8 cellular contexts compared by ENCODE assay signal in the genomic region with DNA sequence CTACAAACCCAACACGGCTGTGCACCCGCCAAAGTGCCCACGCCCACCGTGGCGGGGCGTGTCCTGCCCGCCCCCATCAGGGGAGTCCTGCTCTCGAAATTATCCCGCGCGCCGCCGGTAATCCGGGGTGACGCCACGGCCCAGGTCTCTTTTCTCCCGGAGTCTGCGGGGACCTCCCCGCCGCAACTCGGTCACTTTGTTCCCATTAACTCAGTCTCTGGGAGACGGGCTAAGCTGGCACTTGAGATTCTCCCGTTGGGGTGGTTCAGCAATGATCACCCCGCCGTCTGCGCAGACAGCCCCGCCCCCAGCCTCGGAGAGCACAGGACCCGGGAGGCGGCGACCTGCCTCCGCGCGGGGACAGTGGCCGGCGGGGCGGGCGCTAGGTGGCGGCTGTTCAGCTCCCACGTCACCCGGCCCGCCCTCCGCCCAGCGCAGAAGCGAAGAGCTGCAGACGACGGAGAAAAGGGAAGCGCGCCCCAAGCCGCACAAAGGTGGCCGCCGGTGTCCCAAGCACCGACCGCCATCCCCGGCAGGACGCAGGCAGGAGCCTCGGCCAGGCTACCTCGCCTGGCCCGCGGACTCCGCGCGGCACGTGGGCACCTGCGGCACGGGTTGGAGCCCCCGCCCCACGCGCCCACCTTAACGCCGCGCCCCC. TPM values are rescaled to one million over a fixed set of nuclear protein-coding genes. Genes with fewer than 3 reads are reported as not detected.
DNase-seq lines count a peak whose midpoint lies in the region; ATAC-seq and TF ChIP-seq lines count a peak whose summit lies in the region.

No MANE protein-coding gene starts in this region.

- intact Hi-C loops in testis (cut with DNase I; ENCODE audit: low total_unique reads) = no loop called here

- no peaks in the 10 kb centered on the region for H3K9me3 ChIP-seq in Peyer's patch
- no peaks in the 10 kb centered on the region for H3K9me3 ChIP-seq in neutrophil
- H3K9me3 ChIP-seq in testis = no peaks in the 10 kb centered on the region

- ATAC-seq in GM21381 (IDR thresholded peaks at IDR 0.05; ENCODE audit: unreplicated experiment) = peak; percentile 80
- ATAC-seq in foreskin keratinocyte = peak; percentile 75

- peak overlapping the region; percentile 94 to 100 (median 99) for H3K27ac ChIP-seq in Peyer's patch
- H3K27ac ChIP-seq in foreskin keratinocyte = no peak overlapping the region
- peak overlapping the region; percentile 99 for H3K27ac ChIP-seq in neutrophil
- peak overlapping the region in 1 of 2 donors; percentile 24 for H3K27ac ChIP-seq in testis

- peak; percentile 92 for DNase-seq in DMS53 (lab: John Stamatoyannopoulos, UW)
- peak; percentile 30 for DNase-seq in HT1080 (ENCODE audit: low read depth)
- peak; percentile 96 to 98 (median 97) for DNase-seq in Peyer's patch
- peak; percentile 87 for DNase-seq in activated T-helper 1 cell treated with Interleukin-2 at 50 U/mL for 16 hours (ENCODE audit: low read depth)
- no peak for DNase-seq in foreskin keratinocyte
- peak; percentile 88 for DNase-seq in testis

- H3K27me3 ChIP-seq in Peyer's patch (no peaks in the 10 kb centered on the region), foreskin keratinocyte (peaks cover 78% of the 10 kb centered on the region), neutrophil (no peaks in the 10 kb centered on the region), testis (no peaks in the 10 kb centered on the region)

- TF ChIP-seq CTCF in Peyer's patch (IDR thresholded peaks at IDR 0.05) = peak; percentile 27 to 47 (median 36)
- peak; percentile 34 for TF ChIP-seq CTCF in foreskin keratinocyte (conservative IDR thresholded peaks at IDR 0.05)
- peak; percentile 78 for TF ChIP-seq CTCF in neutrophil (IDR thresholded peaks at IDR 0.05)
- no peak for TF ChIP-seq CTCF in testis (IDR thresholded peaks at IDR 0.05)

- 0% methylated on average over 30 to 54 of the region's 72 CpGs for WGBS in testis, 2 donors

- no peaks in the 10 kb centered on the region for H3K36me3 ChIP-seq in Peyer's patch
- no peaks in the 10 kb centered on the region for H3K36me3 ChIP-seq in neutrophil
- no peaks in the 10 kb centered on the region for H3K36me3 ChIP-seq in testis (ENCODE audit: low read depth, missing control alignments)

- H3K4me3 ChIP-seq in Peyer's patch (peak overlapping the region; percentile 79 to 97 (median 92)), neutrophil (ENCODE audit: low read depth in 1 of 2, low read length in 1 of 2) (peak overlapping the region; percentile 72 to 95), testis (peak overlapping the region; percentile 67 to 75)

- H3K4me1 ChIP-seq in Peyer's patch (peaks cover 0 to 10% (median 0%) of the 10 kb centered on the region in 4 donors), foreskin keratinocyte (no peaks in the 10 kb centered on the region), neutrophil (ENCODE audit: control insufficient read depth in 1 of 2, insufficient read depth in 1 of 2, low read depth in 1 of 2, low read length in 1 of 2) (peaks cover 18 to 23% of the 10 kb centered on the region in 2 experiments), testis (peaks cover 10% of the 10 kb centered on the region)

- TF ChIP-seq POLR2A in Peyer's patch (IDR thresholded peaks at IDR 0.05) = peak; percentile 97 to 99
- no peak for TF ChIP-seq POLR2A in testis (IDR thresholded peaks at IDR 0.05)

RNA-seq across cellular contexts. Expression of a gene that starts 31.5 kb away (rescaled TPM):
- total RNA-seq in HT1080 (2014; rRNA removed; shearing (Covaris generic)) = 168 and 227 TPM in 2 replicates
- polyA plus RNA-seq in HT1080 (2015; cell fraction: cytosol; rRNA removed) = 163 and 190 TPM in 2 replicates
- polyA plus RNA-seq in HT1080 (2015; cell fraction: nucleus; rRNA removed) = 82.3 and 84.7 TPM in 2 replicates
- total RNA-seq in Peyer's patch = 100 to 1,000 TPM in 1 of 4 donors, 10 to 100 TPM in 3; 66.8 to 114 (median 94.0) TPM
- 161 and 165 TPM in 2 replicates for total RNA-seq in foreskin keratinocyte
- 250 and 269 TPM in 2 replicates for polyA plus RNA-seq in foreskin keratinocyte
- 100 to 1,000 TPM; 153 to 200 TPM for total RNA-seq in testis
- 174 TPM for polyA plus RNA-seq in testis (ENCODE audit: insufficient read depth, low read depth, low replicate concordance)

RNA-seq across cellular contexts. Expression of a gene that starts 55.8 kb away (rescaled TPM):
- 2.6 and 7.1 TPM in 2 replicates for total RNA-seq in HT1080 (2014; rRNA removed; shearing (Covaris generic))
- polyA plus RNA-seq in HT1080 (2015; cell fraction: cytosol; rRNA removed) = 17.2 and 17.6 TPM in 2 replicates
- polyA plus RNA-seq in HT1080 (2015; cell fraction: nucleus; rRNA removed) = 44.0 and 49.8 TPM in 2 replicates
- total RNA-seq in Peyer's patch (10 to 100 TPM; 12.1 to 27.2 (median 22.5) TPM), foreskin keratinocyte (8.8 and 9.9 TPM in 2 replicates), testis (10 to 100 TPM; 16.2 to 31.3 TPM)
- polyA plus RNA-seq in foreskin keratinocyte (5.0 TPM in 2 replicates), testis (ENCODE audit: insufficient read depth, low read depth, low replicate concordance) (17.4 TPM)

Comparison
In these comparisons a context has a peak if more than half of its experiments do, and no peak if none do; other contexts are left out.
1. DNase-seq: peak in DMS53 (single experiment), HT1080 (single experiment), Peyer's patch (3 of 3), activated T-helper 1 cell treated with Interleukin-2 at 50 U/mL for 16 hours (single experiment) and testis (single experiment); none in foreskin keratinocyte (0 of 2).
2. CTCF ChIP-seq: peak in Peyer's patch (6 of 6), foreskin keratinocyte (single experiment) and neutrophil (single experiment); none in testis (0 of 3).
3. Peak in every context shown above with its lines, with median percentiles within 50 percentile points of each other: H3K4me3 ChIP-seq.